8 cellular contexts compared by ENCODE assay signal in the genomic region with DNA sequence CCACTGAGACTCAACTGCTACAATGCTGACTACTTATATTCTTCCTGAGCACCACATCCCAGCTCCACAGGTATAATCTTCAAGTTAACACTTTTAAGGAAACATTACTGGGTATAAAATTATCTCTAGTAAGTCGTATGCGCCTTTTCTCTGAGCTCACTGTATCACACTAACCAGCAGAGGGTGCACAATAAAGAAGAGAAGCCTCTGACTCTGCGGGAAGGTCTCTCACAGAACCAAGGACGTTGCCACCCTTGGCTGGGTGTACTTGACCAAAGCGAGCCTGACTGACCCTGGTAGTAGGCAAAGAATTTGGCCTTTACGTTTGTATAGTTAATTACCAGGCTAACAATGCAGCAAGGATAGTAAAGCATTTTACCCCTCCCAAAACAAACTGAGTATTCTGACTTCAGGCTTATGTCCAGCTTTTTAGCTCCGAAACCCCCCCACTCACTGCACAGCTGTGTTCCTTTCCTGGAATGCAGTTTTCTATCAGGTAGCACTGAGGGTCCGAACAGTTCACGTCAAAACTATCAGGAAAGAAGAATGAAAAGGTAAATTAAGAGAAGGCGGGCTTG. TPM values are rescaled to one million over a fixed set of nuclear protein-coding genes. Genes with fewer than 3 reads are reported as not detected.
DNase-seq lines count a peak whose midpoint lies in the region; ATAC-seq and TF ChIP-seq lines count a peak whose summit lies in the region.

A gene with protein sequence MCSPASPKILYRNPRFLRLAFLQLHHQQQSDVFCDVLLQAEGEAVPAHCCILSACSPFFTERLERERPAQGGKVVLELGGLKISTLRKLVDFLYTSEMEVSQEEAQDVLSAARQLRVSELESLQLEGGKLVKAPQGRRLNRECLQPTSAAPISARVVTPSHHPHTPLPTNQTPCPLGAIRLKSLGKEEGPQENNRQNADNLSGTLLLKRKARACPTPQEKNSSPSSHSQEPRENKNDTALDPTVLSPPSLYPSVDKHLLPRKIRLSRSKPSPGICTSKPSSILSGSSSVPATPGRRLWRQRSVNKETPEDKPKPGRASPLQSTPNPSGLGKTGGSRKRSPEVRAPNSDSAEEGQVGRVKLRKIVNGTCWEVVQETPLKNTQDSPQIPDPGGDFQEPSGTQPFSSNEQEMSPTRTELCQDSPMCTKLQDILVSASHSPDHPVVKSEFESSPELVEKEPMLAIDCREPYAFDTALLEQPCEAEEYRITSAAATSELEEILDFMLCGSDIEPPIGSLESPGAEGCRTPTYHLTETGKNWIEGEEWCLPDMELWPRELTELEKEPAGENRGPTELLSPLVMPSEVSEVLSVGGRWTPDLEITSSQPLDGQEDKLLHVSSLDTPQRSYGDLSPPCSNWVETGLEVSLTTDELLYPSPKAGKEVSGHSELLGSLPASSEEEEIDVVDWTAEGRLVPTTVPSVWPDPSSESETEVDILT (minus strand): TSS at position 144 of the 578 bp plus-strand sequence. CDS start 631 bp downstream, outside the sequence.

- no peak within 1 kb of the TSS for H3K4me3 Mint-ChIP-seq in activated CD8-positive, alpha-beta T cell treated with anti-CD3 and anti-CD28 coated beads for 36 hours
- H3K4me3 Mint-ChIP-seq in CD8-positive, alpha-beta memory T cell = no peak within 1 kb of the TSS

- peaks cover 7% of the 10 kb centered on the region for H3K4me1 ChIP-seq in left ventricle myocardium inferior
- H3K4me1 ChIP-seq in stomach = peaks cover 0 to 11% (median 6%) of the 10 kb centered on the region in 4 donors
- no peaks in the 10 kb centered on the region for H3K4me1 ChIP-seq in CD8-positive, alpha-beta memory T cell (ENCODE audit: insufficient read depth, low read length)

- H3K27ac ChIP-seq in left ventricle myocardium inferior (replicated peaks) = peak within 1 kb of the TSS; percentile 58
- peak within 1 kb of the TSS in 2 of 5 donors; percentile 12 to 19 for H3K27ac ChIP-seq in stomach
- no peak within 1 kb of the TSS for H3K27ac ChIP-seq in CD8-positive, alpha-beta memory T cell (ENCODE audit: low read depth, low read length)

- TF ChIP-seq EP300 in stomach (IDR thresholded peaks at IDR 0.05) = no peak

- TF ChIP-seq CTCF in LNCAP (IDR thresholded peaks at IDR 0.05) (peak; percentile 67), left ventricle myocardium inferior (IDR thresholded peaks at IDR 0.05; ENCODE audit: borderline replicate concordance) (peak; percentile 71), stomach (IDR thresholded peaks at IDR 0.05) (peak in 4 of 7 experiments; percentile 12 to 52 (median 38))
- peak; percentile 25 for TF ChIP-seq CTCF in activated CD8-positive, alpha-beta T cell treated with anti-CD3 and anti-CD28 coated beads for 36 hours (IDR thresholded peaks at IDR 0.05)

- no peaks in the 10 kb centered on the region for H3K27me3 Mint-ChIP-seq in activated CD8-positive, alpha-beta T cell treated with anti-CD3 and anti-CD28 coated beads for 36 hours
- no peaks in the 10 kb centered on the region for H3K27me3 Mint-ChIP-seq in CD8-positive, alpha-beta memory T cell

- intact Hi-C loops in activated CD8-positive, alpha-beta T cell treated with anti-CD3 and anti-CD28 coated beads for 36 hours (cut with micrococcal nuclease) = loop anchor here (5.0 kb wide), 1 partner anchor 51 kb away; no protein-coding TSS in a partner anchor
- intact Hi-C loops in left ventricle myocardium inferior (cut with micrococcal nuclease) (no loop called here), stomach (cut with DNase I; ENCODE audit: low total_unique reads) (loop anchor here (5.0 kb wide), 1 partner anchor 51 kb away; no protein-coding TSS in a partner anchor)

- H3K27me3 ChIP-seq in left ventricle myocardium inferior (ENCODE audit: low read depth) (no peaks in the 10 kb centered on the region), stomach (no peaks in the 10 kb centered on the region)
- H3K27me3 ChIP-seq in CD8-positive, alpha-beta memory T cell (ENCODE audit: insufficient read depth, low read length, poor library complexity, severe bottlenecking) = no peaks in the 10 kb centered on the region

- WGBS in stomach, 5 donors = 36 to 48% (median 37%) methylated on average over 9 to 10 of the region's 10 CpGs

- POLR2A ChIA-PET in activated CD8-positive, alpha-beta T cell treated with anti-CD3 and anti-CD28 coated beads for 36 hours (lab: Charles Lee) = interaction anchor here (1.1 kb wide), 1 partner anchor 10 kb away, joined by 3 read pairs; the partner anchor contains the start of gene SELENOH
- POLR2A ChIA-PET in CD8-positive, alpha-beta memory T cell (lab: Charles Lee) = interaction anchor here (1.4 kb wide), 1 partner anchor 20 kb away, joined by 3 read pairs; no protein-coding TSS in a partner anchor

- H3K9me3 ChIP-seq in left ventricle myocardium inferior (replicated peaks) = no peaks in the 10 kb centered on the region
- H3K9me3 ChIP-seq in stomach = no peaks in the 10 kb centered on the region
- no peaks in the 10 kb centered on the region for H3K9me3 ChIP-seq in CD8-positive, alpha-beta memory T cell (ENCODE audit: low read length)

- peak; percentile 51 for DNase-seq in DMS 273 (lab: John Stamatoyannopoulos, UW; ENCODE audit: unreplicated experiment)
- DNase-seq in DMS 273 treated with DMSO at 0.1 percent for 48 hours (lab: John Stamatoyannopoulos, UW) = no peak
- DNase-seq in activated CD8-positive, alpha-beta T cell treated with anti-CD3 and anti-CD28 coated beads for 36 hours = no peak
- DNase-seq in left ventricle myocardium inferior = no peak
- DNase-seq in stomach = peak; percentile 56
- DNase-seq in CD8-positive, alpha-beta memory T cell = no peak

- peaks cover 15% of the 10 kb centered on the region for H3K36me3 Mint-ChIP-seq in activated CD8-positive, alpha-beta T cell treated with anti-CD3 and anti-CD28 coated beads for 36 hours (ENCODE audit: low read depth)
- H3K36me3 Mint-ChIP-seq in CD8-positive, alpha-beta memory T cell = peaks cover 0 to 17% (median 9%) of the 10 kb centered on the region in 3 donors

- H3K9me3 Mint-ChIP-seq in activated CD8-positive, alpha-beta T cell treated with anti-CD3 and anti-CD28 coated beads for 36 hours = no peaks in the 10 kb centered on the region
- H3K9me3 Mint-ChIP-seq in CD8-positive, alpha-beta memory T cell = no peaks in the 10 kb centered on the region

- H3K4me3 ChIP-seq in left ventricle myocardium inferior (no peak within 1 kb of the TSS), stomach (no peak within 1 kb of the TSS)
- H3K4me3 ChIP-seq in CD8-positive, alpha-beta memory T cell (ENCODE audit: low read length) = no peak within 1 kb of the TSS

- ATAC-seq in activated CD8-positive, alpha-beta T cell treated with anti-CD3 and anti-CD28 coated beads for 36 hours = peak; percentile 64
- ATAC-seq in GM19463 (IDR thresholded peaks at IDR 0.05; ENCODE audit: unreplicated experiment) = no peak

- peaks cover 5% of the 10 kb centered on the region for H3K4me1 Mint-ChIP-seq in activated CD8-positive, alpha-beta T cell treated with anti-CD3 and anti-CD28 coated beads for 36 hours (ENCODE audit: low read depth)
- H3K4me1 Mint-ChIP-seq in CD8-positive, alpha-beta memory T cell = peaks cover 0 to 13% (median 3%) of the 10 kb centered on the region in 3 donors

- H3K36me3 ChIP-seq in left ventricle myocardium inferior (peaks cover 5% of the 10 kb centered on the region), stomach (peaks cover 0 to 18% (median 6%) of the 10 kb centered on the region in 4 donors)
- H3K36me3 ChIP-seq in CD8-positive, alpha-beta memory T cell (ENCODE audit: insufficient read depth, low read length) = no peaks in the 10 kb centered on the region

- peak within 1 kb of the TSS; percentile 53 for H3K27ac Mint-ChIP-seq in activated CD8-positive, alpha-beta T cell treated with anti-CD3 and anti-CD28 coated beads for 36 hours
- peak within 1 kb of the TSS in 4 of 8 donors; percentile 24 to 86 (median 71) for H3K27ac Mint-ChIP-seq in CD8-positive, alpha-beta memory T cell

- TF ChIP-seq POLR2A in stomach (IDR thresholded peaks at IDR 0.05) = no peak

- CTCF ChIA-PET in activated CD8-positive, alpha-beta T cell treated with anti-CD3 and anti-CD28 coated beads for 36 hours (lab: Charles Lee) = interaction anchor here (0.8 to 12.2 kb wide), 4 partner anchors 9 to 55 kb away, joined by 3 to 142 read pairs (median 4); no protein-coding TSS in a partner anchor
- CTCF ChIA-PET in CD8-positive, alpha-beta memory T cell (lab: Charles Lee) = interaction anchor here (0.9 to 2.0 kb wide), 4 partner anchors 9 to 49 kb away, joined by 4 to 9 read pairs (median 7); partner anchors contain the start of genes CTNND1 and SELENOH

RNA-seq across cellular contexts. Expression of the gene that starts here (rescaled TPM):
- not detected for total RNA-seq in activated CD8-positive, alpha-beta T cell treated with anti-CD3 and anti-CD28 coated beads for 36 hours
- total RNA-seq in left ventricle myocardium inferior = not detected
- not detected for total RNA-seq in stomach
- not detected for polyA plus RNA-seq in stomach
- total RNA-seq in CD8-positive, alpha-beta memory T cell = not detected
- 0.89 TPM for polyA plus RNA-seq in CD8-positive, alpha-beta memory T cell

Comparison
In these comparisons a context has a peak if more than half of its experiments do, and no peak if none do; other contexts are left out.
1. Peak in ATAC-seq in activated CD8-positive, alpha-beta T cell treated with anti-CD3 and anti-CD28 coated beads for 36 hours; RNA of the gene not detected or under 1 TPM.
2. Peak in DNase-seq in stomach; RNA of the gene not detected or under 1 TPM.